In the genomic region with DNA sequence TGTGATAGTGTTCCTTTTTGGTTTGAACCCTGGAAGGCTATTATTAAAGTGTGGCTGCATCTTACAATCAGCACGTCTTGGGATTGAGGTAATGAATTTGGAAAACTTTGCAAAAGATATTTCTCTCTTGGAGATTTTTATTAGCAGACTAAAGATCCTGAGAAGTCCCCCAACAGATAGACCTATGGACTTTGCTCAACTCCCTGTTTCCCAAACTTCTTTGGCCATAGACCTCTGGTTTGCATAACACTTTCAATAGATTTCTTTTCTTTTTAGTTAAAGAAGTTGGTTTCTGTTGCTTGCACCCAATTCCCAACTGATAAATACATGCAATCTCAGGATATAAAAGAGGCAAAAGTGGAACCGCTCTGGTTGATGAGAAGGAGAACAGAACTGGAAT, we compare ENCODE assay signal across 1 cellular context.
TF ChIP-seq lines count a peak whose summit lies in the region.

No MANE protein-coding gene starts in this region.

TF ChIP-seq in HepG2, 621 proteins besides CTCF, POLR2A, EP300 and RAD21 (continued from another document):
- TF ChIP-seq, protein P1, sequence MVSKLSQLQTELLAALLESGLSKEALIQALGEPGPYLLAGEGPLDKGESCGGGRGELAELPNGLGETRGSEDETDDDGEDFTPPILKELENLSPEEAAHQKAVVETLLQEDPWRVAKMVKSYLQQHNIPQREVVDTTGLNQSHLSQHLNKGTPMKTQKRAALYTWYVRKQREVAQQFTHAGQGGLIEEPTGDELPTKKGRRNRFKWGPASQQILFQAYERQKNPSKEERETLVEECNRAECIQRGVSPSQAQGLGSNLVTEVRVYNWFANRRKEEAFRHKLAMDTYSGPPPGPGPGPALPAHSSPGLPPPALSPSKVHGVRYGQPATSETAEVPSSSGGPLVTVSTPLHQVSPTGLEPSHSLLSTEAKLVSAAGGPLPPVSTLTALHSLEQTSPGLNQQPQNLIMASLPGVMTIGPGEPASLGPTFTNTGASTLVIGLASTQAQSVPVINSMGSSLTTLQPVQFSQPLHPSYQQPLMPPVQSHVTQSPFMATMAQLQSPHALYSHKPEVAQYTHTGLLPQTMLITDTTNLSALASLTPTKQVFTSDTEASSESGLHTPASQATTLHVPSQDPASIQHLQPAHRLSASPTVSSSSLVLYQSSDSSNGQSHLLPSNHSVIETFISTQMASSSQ (IDR thresholded peaks at IDR 0.05; ENCODE audit: low read depth), result no peak
- TF ChIP-seq, protein P1 (CRISPR knock-in tag; IDR thresholded peaks at IDR 0.05; ENCODE audit: borderline replicate concordance), result no peak
- TF ChIP-seq, protein P2, sequence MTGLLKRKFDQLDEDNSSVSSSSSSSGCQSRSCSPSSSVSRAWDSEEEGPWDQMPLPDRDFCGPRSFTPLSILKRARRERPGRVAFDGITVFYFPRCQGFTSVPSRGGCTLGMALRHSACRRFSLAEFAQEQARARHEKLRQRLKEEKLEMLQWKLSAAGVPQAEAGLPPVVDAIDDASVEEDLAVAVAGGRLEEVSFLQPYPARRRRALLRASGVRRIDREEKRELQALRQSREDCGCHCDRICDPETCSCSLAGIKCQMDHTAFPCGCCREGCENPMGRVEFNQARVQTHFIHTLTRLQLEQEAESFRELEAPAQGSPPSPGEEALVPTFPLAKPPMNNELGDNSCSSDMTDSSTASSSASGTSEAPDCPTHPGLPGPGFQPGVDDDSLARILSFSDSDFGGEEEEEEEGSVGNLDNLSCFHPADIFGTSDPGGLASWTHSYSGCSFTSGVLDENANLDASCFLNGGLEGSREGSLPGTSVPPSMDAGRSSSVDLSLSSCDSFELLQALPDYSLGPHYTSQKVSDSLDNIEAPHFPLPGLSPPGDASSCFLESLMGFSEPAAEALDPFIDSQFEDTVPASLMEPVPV (CRISPR knock-in tag; IDR thresholded peaks at IDR 0.05), result no peak
- TF ChIP-seq, protein P3, sequence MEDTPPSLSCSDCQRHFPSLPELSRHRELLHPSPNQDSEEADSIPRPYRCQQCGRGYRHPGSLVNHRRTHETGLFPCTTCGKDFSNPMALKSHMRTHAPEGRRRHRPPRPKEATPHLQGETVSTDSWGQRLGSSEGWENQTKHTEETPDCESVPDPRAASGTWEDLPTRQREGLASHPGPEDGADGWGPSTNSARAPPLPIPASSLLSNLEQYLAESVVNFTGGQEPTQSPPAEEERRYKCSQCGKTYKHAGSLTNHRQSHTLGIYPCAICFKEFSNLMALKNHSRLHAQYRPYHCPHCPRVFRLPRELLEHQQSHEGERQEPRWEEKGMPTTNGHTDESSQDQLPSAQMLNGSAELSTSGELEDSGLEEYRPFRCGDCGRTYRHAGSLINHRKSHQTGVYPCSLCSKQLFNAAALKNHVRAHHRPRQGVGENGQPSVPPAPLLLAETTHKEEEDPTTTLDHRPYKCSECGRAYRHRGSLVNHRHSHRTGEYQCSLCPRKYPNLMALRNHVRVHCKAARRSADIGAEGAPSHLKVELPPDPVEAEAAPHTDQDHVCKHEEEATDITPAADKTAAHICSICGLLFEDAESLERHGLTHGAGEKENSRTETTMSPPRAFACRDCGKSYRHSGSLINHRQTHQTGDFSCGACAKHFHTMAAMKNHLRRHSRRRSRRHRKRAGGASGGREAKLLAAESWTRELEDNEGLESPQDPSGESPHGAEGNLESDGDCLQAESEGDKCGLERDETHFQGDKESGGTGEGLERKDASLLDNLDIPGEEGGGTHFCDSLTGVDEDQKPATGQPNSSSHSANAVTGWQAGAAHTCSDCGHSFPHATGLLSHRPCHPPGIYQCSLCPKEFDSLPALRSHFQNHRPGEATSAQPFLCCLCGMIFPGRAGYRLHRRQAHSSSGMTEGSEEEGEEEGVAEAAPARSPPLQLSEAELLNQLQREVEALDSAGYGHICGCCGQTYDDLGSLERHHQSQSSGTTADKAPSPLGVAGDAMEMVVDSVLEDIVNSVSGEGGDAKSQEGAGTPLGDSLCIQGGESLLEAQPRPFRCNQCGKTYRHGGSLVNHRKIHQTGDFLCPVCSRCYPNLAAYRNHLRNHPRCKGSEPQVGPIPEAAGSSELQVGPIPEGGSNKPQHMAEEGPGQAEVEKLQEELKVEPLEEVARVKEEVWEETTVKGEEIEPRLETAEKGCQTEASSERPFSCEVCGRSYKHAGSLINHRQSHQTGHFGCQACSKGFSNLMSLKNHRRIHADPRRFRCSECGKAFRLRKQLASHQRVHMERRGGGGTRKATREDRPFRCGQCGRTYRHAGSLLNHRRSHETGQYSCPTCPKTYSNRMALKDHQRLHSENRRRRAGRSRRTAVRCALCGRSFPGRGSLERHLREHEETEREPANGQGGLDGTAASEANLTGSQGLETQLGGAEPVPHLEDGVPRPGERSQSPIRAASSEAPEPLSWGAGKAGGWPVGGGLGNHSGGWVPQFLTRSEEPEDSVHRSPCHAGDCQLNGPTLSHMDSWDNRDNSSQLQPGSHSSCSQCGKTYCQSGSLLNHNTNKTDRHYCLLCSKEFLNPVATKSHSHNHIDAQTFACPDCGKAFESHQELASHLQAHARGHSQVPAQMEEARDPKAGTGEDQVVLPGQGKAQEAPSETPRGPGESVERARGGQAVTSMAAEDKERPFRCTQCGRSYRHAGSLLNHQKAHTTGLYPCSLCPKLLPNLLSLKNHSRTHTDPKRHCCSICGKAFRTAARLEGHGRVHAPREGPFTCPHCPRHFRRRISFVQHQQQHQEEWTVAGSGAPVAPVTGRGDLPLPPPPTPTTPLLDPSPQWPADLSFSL (CRISPR knock-in tag; IDR thresholded peaks at IDR 0.05), result no peak
- TF ChIP-seq ELF4 (CRISPR knock-in tag; IDR thresholded peaks at IDR 0.05; ENCODE audit: borderline replicate concordance), result no peak
TF ChIP-seq in HepG2: peak in this region for 0.
